ENCODE assay signal across 1 cellular context in genomic region chr1:117366281-117366981, GRCh38.
A peak's percentile ranks its signal among the peaks of the same experiment; 100 is the strongest.
TF ChIP-seq lines count a peak whose summit lies in the region.

No MANE protein-coding gene starts in this region.

TF ChIP-seq in HepG2, 621 proteins besides CTCF, POLR2A, EP300 and RAD21 (continued from another document and continues in another):
- TF ChIP-seq, protein P1, sequence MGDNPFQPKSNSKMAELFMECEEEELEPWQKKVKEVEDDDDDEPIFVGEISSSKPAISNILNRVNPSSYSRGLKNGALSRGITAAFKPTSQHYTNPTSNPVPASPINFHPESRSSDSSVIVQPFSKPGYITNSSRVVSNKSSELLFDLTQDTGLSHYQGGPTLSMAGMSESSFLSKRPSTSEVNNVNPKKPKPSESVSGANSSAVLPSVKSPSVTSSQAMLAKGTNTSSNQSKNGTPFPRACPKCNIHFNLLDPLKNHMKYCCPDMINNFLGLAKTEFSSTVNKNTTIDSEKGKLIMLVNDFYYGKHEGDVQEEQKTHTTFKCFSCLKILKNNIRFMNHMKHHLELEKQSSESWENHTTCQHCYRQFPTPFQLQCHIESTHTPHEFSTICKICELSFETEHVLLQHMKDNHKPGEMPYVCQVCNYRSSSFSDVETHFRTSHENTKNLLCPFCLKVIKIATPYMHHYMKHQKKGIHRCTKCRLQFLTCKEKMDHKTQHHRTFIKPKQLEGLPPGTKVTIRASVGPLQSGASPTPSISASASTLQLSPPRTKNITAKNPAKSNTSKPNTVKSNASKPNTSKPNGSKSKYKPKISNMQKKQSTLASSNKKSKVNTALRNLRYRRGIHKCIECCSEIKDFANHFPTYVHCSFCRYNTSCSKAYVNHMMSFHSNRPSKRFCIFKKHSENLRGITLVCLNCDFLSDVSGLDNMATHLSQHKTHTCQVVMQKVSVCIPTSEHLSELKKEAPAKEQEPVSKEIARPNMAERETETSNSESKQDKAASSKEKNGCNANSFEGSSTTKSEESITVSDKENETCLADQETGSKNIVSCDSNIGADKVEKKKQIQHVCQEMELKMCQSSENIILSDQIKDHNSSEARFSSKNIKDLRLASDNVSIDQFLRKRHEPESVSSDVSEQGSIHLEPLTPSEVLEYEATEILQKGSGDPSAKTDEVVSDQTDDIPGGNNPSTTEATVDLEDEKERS (CRISPR knock-in tag; IDR thresholded peaks at IDR 0.05): no peak
- no peak for TF ChIP-seq SRY (CRISPR knock-in tag; IDR thresholded peaks at IDR 0.05)
- TF ChIP-seq ZEB1 (IDR thresholded peaks at IDR 0.05; ENCODE audit: insufficient replicate concordance, low read depth): no peak
- no peak; the same call in 1 of the 2 replicates for TF ChIP-seq ZNF205 (CRISPR knock-in tag; IDR thresholded peaks at IDR 0.05)
- TF ChIP-seq ZNF619 (CRISPR knock-in tag; IDR thresholded peaks at IDR 0.05): no peak
- TF ChIP-seq NFIB (CRISPR knock-in tag; IDR thresholded peaks at IDR 0.05; ENCODE audit: borderline replicate concordance): no peak
- TF ChIP-seq SMAD9 (CRISPR knock-in tag; IDR thresholded peaks at IDR 0.05): no peak
- TF ChIP-seq ZSCAN30 (CRISPR knock-in tag; IDR thresholded peaks at IDR 0.05): no peak
- TF ChIP-seq ZZZ3 (CRISPR knock-in tag; IDR thresholded peaks at IDR 0.05; ENCODE audit: borderline replicate concordance): no peak
- no peak; the same call in 1 of the 2 replicates for TF ChIP-seq ZNF121 (CRISPR knock-in tag; IDR thresholded peaks at IDR 0.05)
- TF ChIP-seq KLF9 (CRISPR knock-in tag; IDR thresholded peaks at IDR 0.05; ENCODE audit: low read depth): no peak
- no peak for TF ChIP-seq ZNF350 (CRISPR knock-in tag; IDR thresholded peaks at IDR 0.05; ENCODE audit: borderline replicate concordance, low read depth)
- no peak for TF ChIP-seq FOXJ3 (CRISPR knock-in tag; IDR thresholded peaks at IDR 0.05; ENCODE audit: borderline replicate concordance)
- TF ChIP-seq, protein P2, sequence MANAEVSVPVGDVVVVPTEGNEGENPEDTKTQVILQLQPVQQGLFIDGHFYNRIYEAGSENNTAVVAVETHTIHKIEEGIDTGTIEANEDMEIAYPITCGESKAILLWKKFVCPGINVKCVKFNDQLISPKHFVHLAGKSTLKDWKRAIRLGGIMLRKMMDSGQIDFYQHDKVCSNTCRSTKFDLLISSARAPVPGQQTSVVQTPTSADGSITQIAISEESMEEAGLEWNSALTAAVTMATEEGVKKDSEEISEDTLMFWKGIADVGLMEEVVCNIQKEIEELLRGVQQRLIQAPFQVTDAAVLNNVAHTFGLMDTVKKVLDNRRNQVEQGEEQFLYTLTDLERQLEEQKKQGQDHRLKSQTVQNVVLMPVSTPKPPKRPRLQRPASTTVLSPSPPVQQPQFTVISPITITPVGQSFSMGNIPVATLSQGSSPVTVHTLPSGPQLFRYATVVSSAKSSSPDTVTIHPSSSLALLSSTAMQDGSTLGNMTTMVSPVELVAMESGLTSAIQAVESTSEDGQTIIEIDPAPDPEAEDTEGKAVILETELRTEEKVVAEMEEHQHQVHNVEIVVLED (CRISPR knock-in tag; IDR thresholded peaks at IDR 0.05; ENCODE audit: borderline replicate concordance): peak; percentile 4; the same call in 1 of the 2 replicates
- no peak for TF ChIP-seq U2AF1 (optimal IDR thresholded peaks at IDR 0.05; ENCODE audit: low read depth, low read length)
- TF ChIP-seq ZKSCAN8 (CRISPR knock-in tag; IDR thresholded peaks at IDR 0.05; ENCODE audit: borderline replicate concordance): no peak
- no peak for TF ChIP-seq JDP2 (CRISPR knock-in tag; IDR thresholded peaks at IDR 0.05; ENCODE audit: borderline replicate concordance)
- no peak for TF ChIP-seq ZBTB20 (CRISPR knock-in tag; IDR thresholded peaks at IDR 0.05; ENCODE audit: borderline replicate concordance, low read depth)
- no peak for TF ChIP-seq CREB3 (CRISPR knock-in tag; IDR thresholded peaks at IDR 0.05)
- TF ChIP-seq, protein P3, sequence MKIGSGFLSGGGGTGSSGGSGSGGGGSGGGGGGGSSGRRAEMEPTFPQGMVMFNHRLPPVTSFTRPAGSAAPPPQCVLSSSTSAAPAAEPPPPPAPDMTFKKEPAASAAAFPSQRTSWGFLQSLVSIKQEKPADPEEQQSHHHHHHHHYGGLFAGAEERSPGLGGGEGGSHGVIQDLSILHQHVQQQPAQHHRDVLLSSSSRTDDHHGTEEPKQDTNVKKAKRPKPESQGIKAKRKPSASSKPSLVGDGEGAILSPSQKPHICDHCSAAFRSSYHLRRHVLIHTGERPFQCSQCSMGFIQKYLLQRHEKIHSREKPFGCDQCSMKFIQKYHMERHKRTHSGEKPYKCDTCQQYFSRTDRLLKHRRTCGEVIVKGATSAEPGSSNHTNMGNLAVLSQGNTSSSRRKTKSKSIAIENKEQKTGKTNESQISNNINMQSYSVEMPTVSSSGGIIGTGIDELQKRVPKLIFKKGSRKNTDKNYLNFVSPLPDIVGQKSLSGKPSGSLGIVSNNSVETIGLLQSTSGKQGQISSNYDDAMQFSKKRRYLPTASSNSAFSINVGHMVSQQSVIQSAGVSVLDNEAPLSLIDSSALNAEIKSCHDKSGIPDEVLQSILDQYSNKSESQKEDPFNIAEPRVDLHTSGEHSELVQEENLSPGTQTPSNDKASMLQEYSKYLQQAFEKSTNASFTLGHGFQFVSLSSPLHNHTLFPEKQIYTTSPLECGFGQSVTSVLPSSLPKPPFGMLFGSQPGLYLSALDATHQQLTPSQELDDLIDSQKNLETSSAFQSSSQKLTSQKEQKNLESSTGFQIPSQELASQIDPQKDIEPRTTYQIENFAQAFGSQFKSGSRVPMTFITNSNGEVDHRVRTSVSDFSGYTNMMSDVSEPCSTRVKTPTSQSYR (CRISPR knock-in tag; IDR thresholded peaks at IDR 0.05; ENCODE audit: borderline replicate concordance): peak; percentile 97
- TF ChIP-seq ZFP90 (CRISPR knock-in tag; IDR thresholded peaks at IDR 0.05; ENCODE audit: borderline replicate concordance): no peak; the same call in 1 of the 2 replicates
- no peak for TF ChIP-seq ZMAT5 (CRISPR knock-in tag; IDR thresholded peaks at IDR 0.05; ENCODE audit: borderline replicate concordance, low read depth)
- TF ChIP-seq SIN3B (IDR thresholded peaks at IDR 0.05; ENCODE audit: low read length): no peak
- no peak for TF ChIP-seq ZNF598 (CRISPR knock-in tag; IDR thresholded peaks at IDR 0.05; ENCODE audit: borderline replicate concordance)
- TF ChIP-seq MED8 (CRISPR knock-in tag; IDR thresholded peaks at IDR 0.05; ENCODE audit: insufficient replicate concordance): no peak
- TF ChIP-seq, protein P4, sequence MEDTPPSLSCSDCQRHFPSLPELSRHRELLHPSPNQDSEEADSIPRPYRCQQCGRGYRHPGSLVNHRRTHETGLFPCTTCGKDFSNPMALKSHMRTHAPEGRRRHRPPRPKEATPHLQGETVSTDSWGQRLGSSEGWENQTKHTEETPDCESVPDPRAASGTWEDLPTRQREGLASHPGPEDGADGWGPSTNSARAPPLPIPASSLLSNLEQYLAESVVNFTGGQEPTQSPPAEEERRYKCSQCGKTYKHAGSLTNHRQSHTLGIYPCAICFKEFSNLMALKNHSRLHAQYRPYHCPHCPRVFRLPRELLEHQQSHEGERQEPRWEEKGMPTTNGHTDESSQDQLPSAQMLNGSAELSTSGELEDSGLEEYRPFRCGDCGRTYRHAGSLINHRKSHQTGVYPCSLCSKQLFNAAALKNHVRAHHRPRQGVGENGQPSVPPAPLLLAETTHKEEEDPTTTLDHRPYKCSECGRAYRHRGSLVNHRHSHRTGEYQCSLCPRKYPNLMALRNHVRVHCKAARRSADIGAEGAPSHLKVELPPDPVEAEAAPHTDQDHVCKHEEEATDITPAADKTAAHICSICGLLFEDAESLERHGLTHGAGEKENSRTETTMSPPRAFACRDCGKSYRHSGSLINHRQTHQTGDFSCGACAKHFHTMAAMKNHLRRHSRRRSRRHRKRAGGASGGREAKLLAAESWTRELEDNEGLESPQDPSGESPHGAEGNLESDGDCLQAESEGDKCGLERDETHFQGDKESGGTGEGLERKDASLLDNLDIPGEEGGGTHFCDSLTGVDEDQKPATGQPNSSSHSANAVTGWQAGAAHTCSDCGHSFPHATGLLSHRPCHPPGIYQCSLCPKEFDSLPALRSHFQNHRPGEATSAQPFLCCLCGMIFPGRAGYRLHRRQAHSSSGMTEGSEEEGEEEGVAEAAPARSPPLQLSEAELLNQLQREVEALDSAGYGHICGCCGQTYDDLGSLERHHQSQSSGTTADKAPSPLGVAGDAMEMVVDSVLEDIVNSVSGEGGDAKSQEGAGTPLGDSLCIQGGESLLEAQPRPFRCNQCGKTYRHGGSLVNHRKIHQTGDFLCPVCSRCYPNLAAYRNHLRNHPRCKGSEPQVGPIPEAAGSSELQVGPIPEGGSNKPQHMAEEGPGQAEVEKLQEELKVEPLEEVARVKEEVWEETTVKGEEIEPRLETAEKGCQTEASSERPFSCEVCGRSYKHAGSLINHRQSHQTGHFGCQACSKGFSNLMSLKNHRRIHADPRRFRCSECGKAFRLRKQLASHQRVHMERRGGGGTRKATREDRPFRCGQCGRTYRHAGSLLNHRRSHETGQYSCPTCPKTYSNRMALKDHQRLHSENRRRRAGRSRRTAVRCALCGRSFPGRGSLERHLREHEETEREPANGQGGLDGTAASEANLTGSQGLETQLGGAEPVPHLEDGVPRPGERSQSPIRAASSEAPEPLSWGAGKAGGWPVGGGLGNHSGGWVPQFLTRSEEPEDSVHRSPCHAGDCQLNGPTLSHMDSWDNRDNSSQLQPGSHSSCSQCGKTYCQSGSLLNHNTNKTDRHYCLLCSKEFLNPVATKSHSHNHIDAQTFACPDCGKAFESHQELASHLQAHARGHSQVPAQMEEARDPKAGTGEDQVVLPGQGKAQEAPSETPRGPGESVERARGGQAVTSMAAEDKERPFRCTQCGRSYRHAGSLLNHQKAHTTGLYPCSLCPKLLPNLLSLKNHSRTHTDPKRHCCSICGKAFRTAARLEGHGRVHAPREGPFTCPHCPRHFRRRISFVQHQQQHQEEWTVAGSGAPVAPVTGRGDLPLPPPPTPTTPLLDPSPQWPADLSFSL (CRISPR knock-in tag; IDR thresholded peaks at IDR 0.05): no peak
- TF ChIP-seq MTERF4 (CRISPR knock-in tag; IDR thresholded peaks at IDR 0.05): no peak
- no peak for TF ChIP-seq FOXA3 (CRISPR knock-in tag; IDR thresholded peaks at IDR 0.05)
- no peak for TF ChIP-seq SOX5 (CRISPR knock-in tag; IDR thresholded peaks at IDR 0.05; ENCODE audit: borderline replicate concordance)
- TF ChIP-seq, protein P5, sequence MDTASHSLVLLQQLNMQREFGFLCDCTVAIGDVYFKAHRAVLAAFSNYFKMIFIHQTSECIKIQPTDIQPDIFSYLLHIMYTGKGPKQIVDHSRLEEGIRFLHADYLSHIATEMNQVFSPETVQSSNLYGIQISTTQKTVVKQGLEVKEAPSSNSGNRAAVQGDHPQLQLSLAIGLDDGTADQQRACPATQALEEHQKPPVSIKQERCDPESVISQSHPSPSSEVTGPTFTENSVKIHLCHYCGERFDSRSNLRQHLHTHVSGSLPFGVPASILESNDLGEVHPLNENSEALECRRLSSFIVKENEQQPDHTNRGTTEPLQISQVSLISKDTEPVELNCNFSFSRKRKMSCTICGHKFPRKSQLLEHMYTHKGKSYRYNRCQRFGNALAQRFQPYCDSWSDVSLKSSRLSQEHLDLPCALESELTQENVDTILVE (CRISPR knock-in tag; IDR thresholded peaks at IDR 0.05): no peak; the same call in 1 of the 2 replicates
- TF ChIP-seq CREB1 (IDR thresholded peaks at IDR 0.05): no peak
- TF ChIP-seq CREB1 (CRISPR knock-in tag; IDR thresholded peaks at IDR 0.05): no peak
- no peak for TF ChIP-seq TGIF2 (CRISPR knock-in tag; IDR thresholded peaks at IDR 0.05)
- no peak for TF ChIP-seq ELF1 (CRISPR knock-in tag; IDR thresholded peaks at IDR 0.05)
- no peak for TF ChIP-seq HOXA7 (CRISPR knock-in tag; IDR thresholded peaks at IDR 0.05)
- no peak for TF ChIP-seq PBX2 (CRISPR knock-in tag; IDR thresholded peaks at IDR 0.05)
- no peak for TF ChIP-seq AGO2 (optimal IDR thresholded peaks at IDR 0.05; ENCODE audit: low read depth, low read length)
- TF ChIP-seq, protein P6, sequence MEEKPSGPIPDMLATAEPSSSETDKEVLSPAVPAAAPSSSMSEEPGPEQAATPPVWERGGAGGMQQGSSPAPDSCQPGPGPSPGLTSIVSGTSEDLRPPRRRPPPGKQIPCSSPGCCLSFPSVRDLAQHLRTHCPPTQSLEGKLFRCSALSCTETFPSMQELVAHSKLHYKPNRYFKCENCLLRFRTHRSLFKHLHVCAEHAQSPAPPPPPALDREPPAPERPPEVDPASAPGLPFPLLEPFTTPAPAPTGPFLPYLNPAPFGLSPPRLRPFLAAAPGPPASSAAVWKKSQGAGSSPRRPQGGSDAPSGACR (CRISPR knock-in tag; IDR thresholded peaks at IDR 0.05): no peak
- TF ChIP-seq MEIS1 (CRISPR knock-in tag; IDR thresholded peaks at IDR 0.05; ENCODE audit: borderline replicate concordance): no peak
- no peak for TF ChIP-seq ZNF17 (CRISPR knock-in tag; IDR thresholded peaks at IDR 0.05)
- TF ChIP-seq YEATS4 (CRISPR knock-in tag; IDR thresholded peaks at IDR 0.05; ENCODE audit: borderline replicate concordance): no peak
- TF ChIP-seq RBM22 (optimal IDR thresholded peaks at IDR 0.05; ENCODE audit: low read length): no peak
- no peak for TF ChIP-seq ZNF10 (CRISPR knock-in tag; IDR thresholded peaks at IDR 0.05; ENCODE audit: borderline replicate concordance, low read depth)
- no peak for TF ChIP-seq MTF1 (CRISPR knock-in tag; IDR thresholded peaks at IDR 0.05)
